8 cellular contexts compared by ENCODE assay signal in genomic region chr17:42112552-42113176, GRCh38. TPM values are rescaled to one million over a fixed set of nuclear protein-coding genes. Genes with fewer than 3 reads are reported as not detected.
A peak's percentile ranks its signal among the peaks of the same experiment; 100 is the strongest.
DNase-seq lines count a peak whose midpoint lies in the region; ATAC-seq and TF ChIP-seq lines count a peak whose summit lies in the region.

TSS of gene DHX58 (minus strand) at chr17:42112714. CDS start at chr17:42111892, 822 bp downstream.

- H3K27me3 ChIP-seq in HL-60 (ENCODE audit: insufficient read depth, poor library complexity, severe bottlenecking), result no peaks in the 10 kb centered on the region

- H3K4me3 ChIP-seq in HL-60 (replicated peaks; ENCODE audit: insufficient read depth, low read length) (peak within 1 kb of the TSS; percentile 28), skin epidermis (peak within 1 kb of the TSS; percentile 34 to 71 (median 48))

- ATAC-seq in GM19438 (IDR thresholded peaks at IDR 0.05; ENCODE audit: low read depth, unreplicated experiment) (peak; percentile 63), left ventricle myocardium superior (peak; percentile 85)
- ATAC-seq in activated naive CD8-positive, alpha-beta T cell treated with anti-CD3 and anti-CD28 coated beads, Interleukin-2, amount 50 U/mL, for 24 hours, result peak; percentile 85

- H3K27ac ChIP-seq in HL-60 (replicated peaks) (peak within 1 kb of the TSS; percentile 55), skin epidermis (peak within 1 kb of the TSS; percentile 61 to 99 (median 90))

- peak within 1 kb of the TSS; percentile 88 to 95 (median 93) for H3K27ac Mint-ChIP-seq in CD14-positive monocyte
- peak within 1 kb of the TSS; percentile 98 for H3K27ac Mint-ChIP-seq in activated naive CD8-positive, alpha-beta T cell treated with anti-CD3 and anti-CD28 coated beads, Interleukin-2, amount 50 U/mL, for 24 hours

- peaks cover 0 to 3% (median 0%) of the 10 kb centered on the region in 3 donors for H3K27me3 Mint-ChIP-seq in CD14-positive monocyte (ENCODE audit: low read depth in 3 of 3)
- H3K27me3 Mint-ChIP-seq in activated naive CD8-positive, alpha-beta T cell treated with anti-CD3 and anti-CD28 coated beads, Interleukin-2, amount 50 U/mL, for 24 hours, result no peaks in the 10 kb centered on the region

- DNase-seq in CD14-positive monocyte (ENCODE audit: low spot score), result peak; percentile 73
- DNase-seq in HL-60 (ENCODE audit: low read depth in 1 of 2, low spot score in 1 of 2), result peak; percentile 77 to 87
- DNase-seq in SW 1271 (lab: John Stamatoyannopoulos, UW), result peak; percentile 70 to 88
- DNase-seq in activated naive CD8-positive, alpha-beta T cell treated with anti-CD3 and anti-CD28 coated beads, Interleukin-2, amount 50 U/mL, for 24 hours, result peak; percentile 74
- peak; percentile 73 for DNase-seq in left ventricle myocardium superior
- no peak for DNase-seq in SHP77 (lab: John Stamatoyannopoulos, UW)

- no peak for TF ChIP-seq CTCF in CD14-positive monocyte (IDR thresholded peaks at IDR 0.05)
- no peak for TF ChIP-seq CTCF in HL-60 (IDR thresholded peaks at IDR 0.05; ENCODE audit: insufficient read depth, low read length)

- H3K4me3 Mint-ChIP-seq in CD14-positive monocyte, result peak within 1 kb of the TSS; percentile 88 to 93
- H3K4me3 Mint-ChIP-seq in activated naive CD8-positive, alpha-beta T cell treated with anti-CD3 and anti-CD28 coated beads, Interleukin-2, amount 50 U/mL, for 24 hours, result peak within 1 kb of the TSS; percentile 85

- H3K36me3 Mint-ChIP-seq in CD14-positive monocyte, result peaks cover 41 to 44% of the 10 kb centered on the region in 2 donors
- H3K36me3 Mint-ChIP-seq in activated naive CD8-positive, alpha-beta T cell treated with anti-CD3 and anti-CD28 coated beads, Interleukin-2, amount 50 U/mL, for 24 hours (ENCODE audit: low read depth), result peaks cover 13% of the 10 kb centered on the region

- intact Hi-C loops in CD14-positive monocyte (cut with micrococcal nuclease) (loop anchor here in 1 of 2 donors (5.0 kb wide), 2 partner anchors 50 to 195 kb away; partner anchors contain the start of gene ACLY), left ventricle myocardium superior (cut with micrococcal nuclease) (no loop called here)

- H3K4me1 Mint-ChIP-seq in CD14-positive monocyte, result peaks cover 33% of the 10 kb centered on the region
- H3K4me1 Mint-ChIP-seq in activated naive CD8-positive, alpha-beta T cell treated with anti-CD3 and anti-CD28 coated beads, Interleukin-2, amount 50 U/mL, for 24 hours, result peaks cover 40% of the 10 kb centered on the region

- H3K9me3 Mint-ChIP-seq in CD14-positive monocyte, result no peaks in the 10 kb centered on the region
- H3K9me3 Mint-ChIP-seq in activated naive CD8-positive, alpha-beta T cell treated with anti-CD3 and anti-CD28 coated beads, Interleukin-2, amount 50 U/mL, for 24 hours, result no peaks in the 10 kb centered on the region

RNA-seq across cellular contexts. Expression of gene DHX58, which starts in this region (rescaled TPM):
- 10 to 100 TPM; 13.2 to 16.0 TPM for polyA plus RNA-seq in CD14-positive monocyte
- 3.8 TPM for total RNA-seq in left ventricle myocardium superior

Comparison
In these comparisons a context has a peak if more than half of its experiments do, and no peak if none do; other contexts are left out.
1. DNase-seq: peak in CD14-positive monocyte (single experiment), HL-60 (2 of 2), SW 1271 (2 of 2), activated naive CD8-positive, alpha-beta T cell treated with anti-CD3 and anti-CD28 coated beads, Interleukin-2, amount 50 U/mL, for 24 hours (single experiment) and left ventricle myocardium superior (single experiment); none in SHP77 (0 of 2).
2. Peak in every context shown above with its lines, with median percentiles within 50 percentile points of each other: ATAC-seq.